17 cellular contexts compared by ENCODE assay signal in the genomic region with DNA sequence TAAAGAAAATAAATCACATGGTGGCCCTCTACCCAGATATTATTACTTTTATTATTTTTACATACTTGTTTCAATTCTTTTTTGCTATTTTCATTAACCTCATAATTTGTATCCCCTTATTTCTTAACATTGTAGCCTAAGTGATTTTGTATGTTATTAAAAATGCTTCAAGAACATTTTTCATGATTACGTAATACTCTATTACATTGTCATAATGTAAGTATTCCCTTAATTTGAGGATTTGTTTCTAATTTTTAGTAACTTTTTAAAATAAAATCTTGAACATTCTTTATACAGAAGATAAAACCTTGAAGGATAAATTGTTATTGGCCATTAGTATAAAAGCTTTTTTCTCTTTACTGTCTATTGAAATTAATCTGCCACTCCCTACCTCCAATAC.
A peak's percentile ranks its signal among the peaks of the same experiment; 100 is the strongest.
DNase-seq lines count a peak whose midpoint lies in the region; ATAC-seq, FAIRE-seq and TF ChIP-seq lines count a peak whose summit lies in the region.
"Had no signal": no experiment of that assay in that cellular context is flagged by ENCODE, and none has a peak within 500 bp of the region (broad histone marks: within the 10 kb centered on the region; RNA-seq: fewer than 3 reads in every experiment).

No MANE protein-coding gene starts in this region.

- no peak for FAIRE-seq in HepG2 (lab: Jason Lieb, UNC)
- FAIRE-seq in GM19239 (lab: Jason Lieb, UNC) = no peak
- FAIRE-seq: GM12892 had no signal

- H3K4me2 ChIP-seq in HepG2 (ENCODE audit: low read depth, low read length) = no peak overlapping the region
- H3K4me2 ChIP-seq in IMR-90 (ENCODE audit: low read depth, low read length) = no peak overlapping the region
- H3K4me2 ChIP-seq: GM23338 had no signal

- no peak overlapping the region for H4K8ac ChIP-seq in IMR-90 (ENCODE audit: low read depth in 2 of 2, low read length in 2 of 2)

- H3K4me3 ChIP-seq in HepG2 (replicated peaks in 1 of 3; ENCODE audit: insufficient read depth in 1 of 3, low read depth in 2 of 3, low read length in 3 of 3) = no peak overlapping the region
- H3K4me3 ChIP-seq in right lobe of liver = no peak overlapping the region
- H3K4me3 ChIP-seq in IMR-90 (ENCODE audit: insufficient read depth, low read depth, low read length) = no peak overlapping the region
- H3K4me3 ChIP-seq in adipocyte (ENCODE audit: low read length) = no peak overlapping the region
- H3K4me3 ChIP-seq: GM23338, HAP-1 had no signal

- no peak overlapping the region for H2BK5ac ChIP-seq in IMR-90 (ENCODE audit: low read depth, low read length, poor library complexity, severe bottlenecking)

- no peak for TF ChIP-seq CTCF in HepG2 (CRISPR knock-in tag; IDR thresholded peaks at IDR 0.05)
- TF ChIP-seq CTCF in right lobe of liver (IDR thresholded peaks at IDR 0.05) = no peak
- TF ChIP-seq CTCF in IMR-90 (conservative IDR thresholded peaks at IDR 0.05; ENCODE audit: low read depth, low read length) = no peak

- H3K36me3 ChIP-seq in HepG2 (replicated peaks in 1 of 2; ENCODE audit: control insufficient read depth in 1 of 2, insufficient read depth in 2 of 2, low read length in 2 of 2) (no peaks in the 10 kb centered on the region), right lobe of liver (no peaks in the 10 kb centered on the region), IMR-90 (ENCODE audit: control insufficient read depth, insufficient read depth, low read length) (peaks cover 3% of the 10 kb centered on the region; the same call in 1 of the 2 replicates), adipocyte (ENCODE audit: control insufficient read depth, insufficient read depth, low read length, severe bottlenecking) (peaks cover 42% of the 10 kb centered on the region)
- H3K36me3 ChIP-seq: HAP-1 had no signal

- H3K9me1 ChIP-seq in IMR-90 (ENCODE audit: insufficient read depth, low read length) = no peaks in the 10 kb centered on the region

- no peak overlapping the region for H3K56ac ChIP-seq in IMR-90 (ENCODE audit: extremely low read depth, insufficient read depth, low read length)

- H3K14ac ChIP-seq in IMR-90 (replicated peaks; ENCODE audit: low read depth, low read length) = no peak overlapping the region

- no peaks in the 10 kb centered on the region for H3K79me2 ChIP-seq in HepG2 (ENCODE audit: insufficient read depth, low read length)

- H3K9ac ChIP-seq in HepG2 (ENCODE audit: insufficient read depth, low read depth, low read length) (no peak overlapping the region), IMR-90 (ENCODE audit: low read depth, low read length) (no peak overlapping the region), adipocyte (ENCODE audit: low read length) (no peak overlapping the region)

- POLR2A ChIA-PET in HepG2 (lab: Yijun Ruan, JAX) = no interaction called here
- POLR2A ChIA-PET in IMR-90 (lab: Charles Lee; ENCODE audit: unreplicated experiment) = no interaction called here

- H4K20me1 ChIP-seq in HepG2 (ENCODE audit: insufficient read depth, low read length) (no peaks in the 10 kb centered on the region), IMR-90 (ENCODE audit: insufficient read depth, low read length) (no peaks in the 10 kb centered on the region)

- no TSS peak for BruUV-seq in HepG2 (replicated peaks; lab: Mats Ljungman, UMichigan)
- no TSS peak for BruUV-seq in IMR-90 (replicated peaks; lab: Mats Ljungman, UMichigan)

- no peak overlapping the region for H2BK15ac ChIP-seq in IMR-90 (ENCODE audit: low read depth, low read length)

- in situ Hi-C loops in HepG2 (cut with HindIII; ENCODE audit: extremely low pct_ligation_motif_present, low pct_unique_long_range_greater_than_20kb) (no loop called here), IMR-90 (cut with MboI; ENCODE audit: low sequenced_read_pairs) (no loop called here)

- intact Hi-C loops in HepG2 (cut with micrococcal nuclease; ENCODE audit: unreplicated experiment) (no loop called here), right lobe of liver (cut with DNase I) (no loop called here), IMR-90 (cut with micrococcal nuclease) (no loop called here)

- TF ChIP-seq RAD21 in HepG2 (CRISPR knock-in tag; IDR thresholded peaks at IDR 0.05) = no peak
- TF ChIP-seq RAD21 in IMR-90 (IDR thresholded peaks at IDR 0.05; ENCODE audit: low read length) = no peak

- no peak overlapping the region for H3K27ac ChIP-seq in HepG2 (ENCODE audit: extremely low read length, insufficient read depth, low read length)
- peak overlapping the region in 1 of 3 donors; percentile 8 for H3K27ac ChIP-seq in right lobe of liver
- H3K27ac ChIP-seq in IMR-90 (ENCODE audit: insufficient read depth, low read length) = no peak overlapping the region

- H3K79me1 ChIP-seq in IMR-90 (ENCODE audit: low read depth in 1 of 2, low read length in 2 of 2) = no peaks in the 10 kb centered on the region; a peak in 1 of 4 replicates

- H4K91ac ChIP-seq in IMR-90 (ENCODE audit: insufficient read depth, low read depth, low read length) = no peak overlapping the region

- CTCF ChIA-PET in HepG2 (lab: Yijun Ruan, JAX; ENCODE audit: low intra/inter-chr PET ratio, low total read pairs) (no interaction called here), IMR-90 (lab: Yijun Ruan, JAX) (no interaction called here)

- H2BK120ac ChIP-seq in IMR-90 (ENCODE audit: low read depth, low read length) = no peak overlapping the region

- H3K27me3 ChIP-seq in HepG2 (ENCODE audit: control insufficient read depth in 1 of 2, insufficient read depth in 2 of 2, low read length in 2 of 2) (no peaks in the 10 kb centered on the region), right lobe of liver (no peaks in the 10 kb centered on the region), IMR-90 (ENCODE audit: control insufficient read depth, insufficient read depth, low read length) (no peaks in the 10 kb centered on the region), adipocyte (replicated peaks; ENCODE audit: control insufficient read depth, insufficient read depth, low read length) (no peaks in the 10 kb centered on the region)

- no peaks in the 10 kb centered on the region for H3K9me3 ChIP-seq in HepG2 (ENCODE audit: low read length)
- no peaks in the 10 kb centered on the region for H3K9me3 ChIP-seq in right lobe of liver
- H3K9me3 ChIP-seq in IMR-90 (ENCODE audit: control insufficient read depth, insufficient read depth, low read length) = no peaks in the 10 kb centered on the region
- H3K9me3 ChIP-seq in adipocyte (ENCODE audit: control insufficient read depth, low read length) = no peaks in the 10 kb centered on the region
- H3K9me3 ChIP-seq: HAP-1 had no signal

- no peak overlapping the region for H2AK9ac ChIP-seq in IMR-90 (replicated peaks; ENCODE audit: low read depth, low read length, poor library complexity)

- no peak overlapping the region for H3K18ac ChIP-seq in IMR-90 (ENCODE audit: low read depth, low read length)

- H2BK20ac ChIP-seq in IMR-90 (ENCODE audit: low read depth, low read length) = no peak overlapping the region

- H3K4me1 ChIP-seq in HepG2 (ENCODE audit: insufficient read depth, low read length) (peaks cover 12% of the 10 kb centered on the region), right lobe of liver (peaks cover 0 to 61% (median 15%) of the 10 kb centered on the region in 4 donors), IMR-90 (ENCODE audit: control insufficient read depth, insufficient read depth, low read length) (peaks cover under 1% of the 10 kb centered on the region; the same call in 1 of the 2 replicates), adipocyte (ENCODE audit: control insufficient read depth, insufficient read depth, low read length) (peaks cover 46% of the 10 kb centered on the region)
- H3K4me1 ChIP-seq: HAP-1 had no signal

- no peak overlapping the region for H3K4ac ChIP-seq in IMR-90 (ENCODE audit: low read depth, low read length)

- H4K5ac ChIP-seq in IMR-90 (ENCODE audit: low read depth, low read length) = no peak overlapping the region

- no peak for DNase-seq in HepG2 (ENCODE audit: low spot score)
- DNase-seq in right lobe of liver = no peak
- no peak for DNase-seq in IMR-90
- peak; percentile 15 for DNase-seq in adipocyte (ENCODE audit: low read depth)
- DNase-seq in OCI-M2 (lab: John Stamatoyannopoulos, UW; ENCODE audit: unreplicated experiment) = no peak
- DNase-seq in GM19239 (ENCODE audit: insufficient read length, low spot score) = no peak
- DNase-seq: C1 segment of cervical spinal cord; Calu3; CD4-positive, alpha-beta memory T cell; COR-L47; DMS53; DMS79 treated with DMSO at 0.1 percent for 48 hours; HFFc6 had no signal

- dilution Hi-C loops in IMR-90 (cut with HindIII; ENCODE audit: low sequenced_read_pairs, unreplicated experiment) = no loop called here

- TF ChIP-seq POLR2A in HepG2 (IDR thresholded peaks at IDR 0.05; ENCODE audit: insufficient read depth in 1 of 2, low read depth in 2 of 2, low read length in 2 of 2) (no peak), right lobe of liver (IDR thresholded peaks at IDR 0.05) (no peak), IMR-90 (IDR thresholded peaks at IDR 0.05; ENCODE audit: low read depth, low read length) (no peak)

- TF ChIP-seq EP300 in HepG2 (IDR thresholded peaks at IDR 0.05; ENCODE audit: low read depth in 2 of 2, low read length in 2 of 2) (no peak), HepG2 (CRISPR knock-in tag; IDR thresholded peaks at IDR 0.05; ENCODE audit: borderline replicate concordance) (no peak)

- no peak overlapping the region for H3K23ac ChIP-seq in IMR-90 (ENCODE audit: low read depth, low read length)

- H2AK5ac ChIP-seq in IMR-90 (ENCODE audit: low read depth, low read length) = no peak overlapping the region

- H2AFZ ChIP-seq in HepG2 (ENCODE audit: low read length) = no peak overlapping the region
- H2AFZ ChIP-seq in IMR-90 (replicated peaks; ENCODE audit: low read length, poor library complexity) = no peak overlapping the region
- H2AFZ ChIP-seq: GM23338 had no signal

- WGBS in HepG2 (ENCODE audit: low lambda C conversion rate) = 100% methylated on average over 1 of the region's 1 CpG
- WGBS in right lobe of liver (ENCODE audit: insufficient coverage, low coverage, low lambda C conversion rate, missing lambda C conversion rate) = 100% methylated on average over 1 of the region's 1 CpG
- no CpG with 5 or more reads among the region's 1 CpG for WGBS in IMR-90 (ENCODE audit: extremely low coverage in 2 of 2, insufficient read length in 1 of 2), 2 experiments

- no peak for ATAC-seq in HepG2
- ATAC-seq in right lobe of liver = no peak
- ATAC-seq in IMR-90 (ENCODE audit: low read depth) = no peak
- no peak for ATAC-seq in HG03342 (IDR thresholded peaks at IDR 0.05; ENCODE audit: unreplicated experiment)
- ATAC-seq: GM23338 had no signal

TF ChIP-seq in HepG2, 621 proteins besides CTCF, POLR2A, EP300 and RAD21:
- TF ChIP-seq CEBPB (IDR thresholded peaks at IDR 0.05; ENCODE audit: borderline replicate concordance, low read depth, low read length) (peak; percentile 73; the same call in 1 of the 2 replicates), HOXA5 (CRISPR knock-in tag; IDR thresholded peaks at IDR 0.05) (no peak)
TF ChIP-seq in HepG2: peak in this region for 1.

TF ChIP-seq in IMR-90, 13 proteins besides CTCF, POLR2A, EP300 and RAD21:
- TF ChIP-seq CEBPB (IDR thresholded peaks at IDR 0.05; ENCODE audit: low read depth, low read length) = peak; percentile 83
- TF ChIP-seq CHD1 (IDR thresholded peaks at IDR 0.05; ENCODE audit: low read depth, low read length) = no peak
